ENCODE assay signal across 11 cellular contexts in genomic region chr5:151896041-151896691, GRCh38. TPM values are rescaled to one million over a fixed set of nuclear protein-coding genes. Genes with fewer than 3 reads are reported as not detected.
DNase-seq lines count a peak whose midpoint lies in the region; TF ChIP-seq lines count a peak whose summit lies in the region.
"Had no signal": no experiment of that assay in that cellular context is flagged by ENCODE, and none has a peak within 500 bp of the region (broad histone marks: within the 10 kb centered on the region; RNA-seq: fewer than 3 reads in every experiment).

No MANE protein-coding gene starts in this region.

- peaks cover 0 to 4% of the 10 kb centered on the region in 2 donors for H3K4me1 ChIP-seq in neuronal stem cell (ENCODE audit: control insufficient read depth in 2 of 2, insufficient read depth in 1 of 2, low read depth in 1 of 2, low read length in 2 of 2)

- no peak overlapping the region for H3K23ac ChIP-seq in neuronal stem cell (ENCODE audit: low read depth, low read length, poor library complexity)

- H2AK5ac ChIP-seq in neuronal stem cell (ENCODE audit: low read depth, low read length): no peak overlapping the region

- H3K4me3 ChIP-seq in fibroblast of the aortic adventitia (ENCODE audit: low read depth, low read length) (no peak overlapping the region), neuronal stem cell (ENCODE audit: low read length in 2 of 2) (no peak overlapping the region)

- H3K9ac ChIP-seq in neuronal stem cell (ENCODE audit: low read depth, low read length, poor library complexity): no peak overlapping the region

- no peaks in the 10 kb centered on the region for H3K9me3 ChIP-seq in neuronal stem cell (replicated peaks in 1 of 2; ENCODE audit: control insufficient read depth in 2 of 2, insufficient read depth in 1 of 2, low read depth in 1 of 2, low read length in 2 of 2)

- no peak overlapping the region for H3K27ac ChIP-seq in neuronal stem cell (replicated peaks; ENCODE audit: low read length)
- H3K27ac ChIP-seq: 22Rv1 had no signal

- H3K79me1 ChIP-seq in neuronal stem cell (ENCODE audit: low read depth, low read length): no peaks in the 10 kb centered on the region

- H3K4ac ChIP-seq in neuronal stem cell (ENCODE audit: low read length): no peak overlapping the region

- no CpG with 5 or more reads among the region's 3 CpGs for WGBS in neuronal stem cell (ENCODE audit: extremely low coverage in 2 of 2, insufficient read length in 2 of 2, insufficient replicate concordance in 1 of 2), 2 donors

- H3K4me2 ChIP-seq in neuronal stem cell (ENCODE audit: insufficient read depth, low read length, poor library complexity, severe bottlenecking): no peak overlapping the region

- H4K91ac ChIP-seq in neuronal stem cell (ENCODE audit: low read depth, low read length, poor library complexity): no peak overlapping the region

- no peak overlapping the region for H2BK120ac ChIP-seq in neuronal stem cell (ENCODE audit: low read depth, low read length)

- H2BK5ac ChIP-seq in neuronal stem cell (ENCODE audit: low read length): no peak overlapping the region

- TF ChIP-seq CTCF in fibroblast of the aortic adventitia (IDR thresholded peaks at IDR 0.05; ENCODE audit: insufficient read depth, low read length): no peak
- no peak for TF ChIP-seq CTCF in GM20000 (IDR thresholded peaks at IDR 0.05; ENCODE audit: extremely low read depth, missing control alignments)

- H2AFZ ChIP-seq in neuronal stem cell (ENCODE audit: low read length): no peak overlapping the region

- H3K14ac ChIP-seq in neuronal stem cell (ENCODE audit: low read length): no peak overlapping the region

- no peaks in the 10 kb centered on the region for H3K36me3 ChIP-seq in neuronal stem cell (replicated peaks in 1 of 2; ENCODE audit: control insufficient read depth in 2 of 2, insufficient read depth in 2 of 2, low read length in 2 of 2)

- H2BK12ac ChIP-seq in neuronal stem cell (ENCODE audit: low read length): no peak overlapping the region

- peak in 2 of 3 experiments; percentile 47 to 90 for DNase-seq in NCI-H1417 (lab: John Stamatoyannopoulos, UW)
- DNase-seq in NCI-H1417 treated with DMSO at 0.1 percent for 48 hours (lab: John Stamatoyannopoulos, UW): no peak
- peak; percentile 25 for DNase-seq in RKO (ENCODE audit: low spot score)
- peak; percentile 42 for DNase-seq in fibroblast of the aortic adventitia (ENCODE audit: low read depth)
- DNase-seq in stromal cell of bone marrow (ENCODE audit: low read depth): peak; percentile 17
- no peak for DNase-seq in stimulated activated CD4-positive, alpha-beta T cell treated with anti-CD3 and anti-CD28 coated beads, Interleukin-4, amount 100 ng/mL, for 4 hours
- no peak for DNase-seq in GM20000 (ENCODE audit: low spot score)
- DNase-seq in neuronal stem cell (ENCODE audit: low spot score): no peak
- DNase-seq: activated CD4-positive, alpha-beta T cell treated with anti-CD3 and anti-CD28 coated beads, Interleukin-2, amount 50 U/mL, for 1 hour; GOT3 had no signal

- H2BK15ac ChIP-seq in neuronal stem cell (ENCODE audit: low read length): no peak overlapping the region

- H3K27me3 ChIP-seq in neuronal stem cell (ENCODE audit: control insufficient read depth in 3 of 3, insufficient read depth in 3 of 3, low read depth in 1 of 3, low read length in 3 of 3): peaks cover 0 to 2% (median 0%) of the 10 kb centered on the region in 3 experiments

- H3K18ac ChIP-seq in neuronal stem cell (ENCODE audit: low read length): no peak overlapping the region

- H4K8ac ChIP-seq in neuronal stem cell (ENCODE audit: low read depth, low read length): no peak overlapping the region

RNA-seq across cellular contexts. Expression of gene GLRA1, which starts 28.5 kb away (rescaled TPM):
- total RNA-seq in fibroblast of the aortic adventitia (ENCODE audit: low replicate concordance): not detected in 2 replicates
- not detected for polyA plus RNA-seq in neuronal stem cell (2013, experiment 1 of 2)
- not detected for polyA plus RNA-seq in neuronal stem cell (2013, experiment 2 of 2)

Comparison
In these comparisons a context has a peak if more than half of its experiments do, and no peak if none do; other contexts are left out.
1. DNase-seq: peak in NCI-H1417 (2 of 3), RKO (single experiment), fibroblast of the aortic adventitia (single experiment) and stromal cell of bone marrow (single experiment); none in NCI-H1417 treated with DMSO at 0.1 percent for 48 hours (single experiment), stimulated activated CD4-positive, alpha-beta T cell treated with anti-CD3 and anti-CD28 coated beads, Interleukin-4, amount 100 ng/mL, for 4 hours (0 of 2), GM20000 (single experiment) and neuronal stem cell (single experiment).